1 cellular context compared by ENCODE assay signal in genomic region chr3:11236588-11237461, GRCh38.
TF ChIP-seq lines count a peak whose summit lies in the region.

No MANE protein-coding gene starts in this region.

TF ChIP-seq in K562, 482 proteins besides CTCF, POLR2A, EP300 and RAD21 (continued from another document):
- TF ChIP-seq, protein P1, sequence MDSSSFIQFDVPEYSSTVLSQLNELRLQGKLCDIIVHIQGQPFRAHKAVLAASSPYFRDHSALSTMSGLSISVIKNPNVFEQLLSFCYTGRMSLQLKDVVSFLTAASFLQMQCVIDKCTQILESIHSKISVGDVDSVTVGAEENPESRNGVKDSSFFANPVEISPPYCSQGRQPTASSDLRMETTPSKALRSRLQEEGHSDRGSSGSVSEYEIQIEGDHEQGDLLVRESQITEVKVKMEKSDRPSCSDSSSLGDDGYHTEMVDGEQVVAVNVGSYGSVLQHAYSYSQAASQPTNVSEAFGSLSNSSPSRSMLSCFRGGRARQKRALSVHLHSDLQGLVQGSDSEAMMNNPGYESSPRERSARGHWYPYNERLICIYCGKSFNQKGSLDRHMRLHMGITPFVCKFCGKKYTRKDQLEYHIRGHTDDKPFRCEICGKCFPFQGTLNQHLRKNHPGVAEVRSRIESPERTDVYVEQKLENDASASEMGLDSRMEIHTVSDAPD (CRISPR knock-in tag; IDR thresholded peaks at IDR 0.05), result no peak
- TF ChIP-seq E2F3 (CRISPR knock-in tag; IDR thresholded peaks at IDR 0.05) (no peak), MTF1 (CRISPR knock-in tag; IDR thresholded peaks at IDR 0.05; ENCODE audit: borderline replicate concordance) (no peak), ZNF583 (CRISPR knock-in tag; IDR thresholded peaks at IDR 0.05) (no peak), SMC3 (conservative IDR thresholded peaks at IDR 0.05; ENCODE audit: insufficient read depth, low read depth, low read length) (peak; percentile 60), ARID3A (IDR thresholded peaks at IDR 0.05; ENCODE audit: borderline replicate concordance, low read depth, low read length) (no peak), JUND (IDR thresholded peaks at IDR 0.05; ENCODE audit: borderline replicate concordance, low read depth, low read length) (0 out of 2 replicates have a peak, but pooled peaks have one; percentile 29), JUND (tag; IDR thresholded peaks at IDR 0.05; ENCODE audit: borderline replicate concordance, low read depth, low read length) (no peak), RBM22 (IDR thresholded peaks at IDR 0.05; ENCODE audit: low read depth, low read length, poor library complexity, severe bottlenecking) (no peak), MEF2A (IDR thresholded peaks at IDR 0.05; ENCODE audit: control insufficient read depth, low read depth, low read length) (no peak), RCOR1 (IDR thresholded peaks at IDR 0.05; ENCODE audit: borderline replicate concordance in 1 of 2, low read depth in 2 of 2, low read length in 2 of 2) (peak in 1 of 2 experiments; percentile 49; a peak in 1 of 4 replicates), RBBP5 (IDR thresholded peaks at IDR 0.05; ENCODE audit: borderline replicate concordance, insufficient read depth, low read length, poor library complexity, severe bottlenecking) (no peak), SLC30A9 (CRISPR knock-in tag; IDR thresholded peaks at IDR 0.05) (no peak), NEUROD1 (IDR thresholded peaks at IDR 0.05; ENCODE audit: borderline replicate concordance, low read depth, low read length, partially characterized antibody) (no peak), POLR2G (IDR thresholded peaks at IDR 0.05; ENCODE audit: low read depth, low read length) (no peak), ARHGAP35 (IDR thresholded peaks at IDR 0.05; ENCODE audit: partially characterized antibody) (no peak), PATZ1 (CRISPR knock-in tag; IDR thresholded peaks at IDR 0.05; ENCODE audit: borderline replicate concordance) (no peak), NFYB (IDR thresholded peaks at IDR 0.05; ENCODE audit: extremely low read depth, insufficient read length) (no peak)
- TF ChIP-seq, protein P2, sequence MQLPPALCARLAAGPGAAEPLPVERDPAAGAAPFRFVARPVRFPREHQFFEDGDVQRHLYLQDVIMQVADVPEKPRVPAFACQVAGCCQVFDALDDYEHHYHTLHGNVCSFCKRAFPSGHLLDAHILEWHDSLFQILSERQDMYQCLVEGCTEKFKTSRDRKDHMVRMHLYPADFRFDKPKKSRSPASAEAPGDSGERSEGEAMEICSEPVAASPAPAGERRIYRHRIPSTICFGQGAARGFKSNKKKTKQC (CRISPR knock-in tag; IDR thresholded peaks at IDR 0.05), result no peak
- TF ChIP-seq, protein P3, sequence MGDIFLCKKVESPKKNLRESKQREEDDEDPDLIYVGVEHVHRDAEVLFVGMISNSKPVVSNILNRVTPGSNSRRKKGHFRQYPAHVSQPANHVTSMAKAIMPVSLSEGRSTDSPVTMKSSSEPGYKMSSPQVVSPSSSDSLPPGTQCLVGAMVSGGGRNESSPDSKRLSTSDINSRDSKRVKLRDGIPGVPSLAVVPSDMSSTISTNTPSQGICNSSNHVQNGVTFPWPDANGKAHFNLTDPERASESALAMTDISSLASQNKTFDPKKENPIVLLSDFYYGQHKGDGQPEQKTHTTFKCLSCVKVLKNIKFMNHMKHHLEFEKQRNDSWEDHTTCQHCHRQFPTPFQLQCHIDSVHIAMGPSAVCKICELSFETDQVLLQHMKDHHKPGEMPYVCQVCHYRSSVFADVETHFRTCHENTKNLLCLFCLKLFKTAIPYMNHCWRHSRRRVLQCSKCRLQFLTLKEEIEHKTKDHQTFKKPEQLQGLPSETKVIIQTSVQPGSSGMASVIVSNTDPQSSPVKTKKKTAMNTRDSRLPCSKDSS (IDR thresholded peaks at IDR 0.05; ENCODE audit: low read depth, partially characterized antibody), result no peak
- TF ChIP-seq, protein P4, sequence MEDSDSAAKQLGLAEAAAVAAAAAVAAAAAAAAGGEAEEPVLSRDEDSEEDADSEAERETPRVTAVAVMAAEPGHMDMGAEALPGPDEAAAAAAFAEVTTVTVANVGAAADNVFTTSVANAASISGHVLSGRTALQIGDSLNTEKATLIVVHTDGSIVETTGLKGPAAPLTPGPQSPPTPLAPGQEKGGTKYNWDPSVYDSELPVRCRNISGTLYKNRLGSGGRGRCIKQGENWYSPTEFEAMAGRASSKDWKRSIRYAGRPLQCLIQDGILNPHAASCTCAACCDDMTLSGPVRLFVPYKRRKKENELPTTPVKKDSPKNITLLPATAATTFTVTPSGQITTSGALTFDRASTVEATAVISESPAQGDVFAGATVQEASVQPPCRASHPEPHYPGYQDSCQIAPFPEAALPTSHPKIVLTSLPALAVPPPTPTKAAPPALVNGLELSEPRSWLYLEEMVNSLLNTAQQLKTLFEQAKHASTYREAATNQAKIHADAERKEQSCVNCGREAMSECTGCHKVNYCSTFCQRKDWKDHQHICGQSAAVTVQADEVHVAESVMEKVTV (CRISPR knock-in tag; IDR thresholded peaks at IDR 0.05), result peak; percentile 71
- TF ChIP-seq, protein P5, sequence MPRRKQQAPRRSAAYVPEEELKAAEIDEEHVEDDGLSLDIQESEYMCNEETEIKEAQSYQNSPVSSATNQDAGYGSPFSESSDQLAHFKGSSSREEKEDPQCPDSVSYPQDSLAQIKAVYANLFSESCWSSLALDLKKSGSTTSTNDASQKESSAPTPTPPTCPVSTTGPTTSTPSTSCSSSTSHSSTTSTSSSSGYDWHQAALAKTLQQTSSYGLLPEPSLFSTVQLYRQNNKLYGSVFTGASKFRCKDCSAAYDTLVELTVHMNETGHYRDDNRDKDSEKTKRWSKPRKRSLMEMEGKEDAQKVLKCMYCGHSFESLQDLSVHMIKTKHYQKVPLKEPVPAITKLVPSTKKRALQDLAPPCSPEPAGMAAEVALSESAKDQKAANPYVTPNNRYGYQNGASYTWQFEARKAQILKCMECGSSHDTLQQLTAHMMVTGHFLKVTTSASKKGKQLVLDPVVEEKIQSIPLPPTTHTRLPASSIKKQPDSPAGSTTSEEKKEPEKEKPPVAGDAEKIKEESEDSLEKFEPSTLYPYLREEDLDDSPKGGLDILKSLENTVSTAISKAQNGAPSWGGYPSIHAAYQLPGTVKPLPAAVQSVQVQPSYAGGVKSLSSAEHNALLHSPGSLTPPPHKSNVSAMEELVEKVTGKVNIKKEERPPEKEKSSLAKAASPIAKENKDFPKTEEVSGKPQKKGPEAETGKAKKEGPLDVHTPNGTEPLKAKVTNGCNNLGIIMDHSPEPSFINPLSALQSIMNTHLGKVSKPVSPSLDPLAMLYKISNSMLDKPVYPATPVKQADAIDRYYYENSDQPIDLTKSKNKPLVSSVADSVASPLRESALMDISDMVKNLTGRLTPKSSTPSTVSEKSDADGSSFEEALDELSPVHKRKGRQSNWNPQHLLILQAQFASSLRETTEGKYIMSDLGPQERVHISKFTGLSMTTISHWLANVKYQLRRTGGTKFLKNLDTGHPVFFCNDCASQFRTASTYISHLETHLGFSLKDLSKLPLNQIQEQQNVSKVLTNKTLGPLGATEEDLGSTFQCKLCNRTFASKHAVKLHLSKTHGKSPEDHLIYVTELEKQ (CRISPR knock-in tag; IDR thresholded peaks at IDR 0.05), result 0 out of 2 replicates have a peak, but pooled peaks have one; percentile 17
